ENCODE assay signal across 31 cellular contexts in genomic region chr10:44757551-44758205, GRCh38.
"Had no signal": no experiment of that assay in that cellular context is flagged by ENCODE, and none has a peak within 500 bp of the region (broad histone marks: within the 10 kb centered on the region; RNA-seq: fewer than 3 reads in every experiment).

No MANE protein-coding gene starts in this region.

- DNase-seq: activated CD4-positive, alpha-beta memory T cell treated with anti-CD3 and anti-CD28 coated beads for 36 hours; activated CD4-positive, alpha-beta T cell treated with anti-CD3 and anti-CD28 coated beads for 4 hours; activated CD4-positive, alpha-beta T cell treated with anti-CD3 and anti-CD28 coated beads, Interleukin-2, amount 50 U/mL, for 1 hour; activated CD8-positive, alpha-beta memory T cell treated with anti-CD3 and anti-CD28 coated beads, Interleukin-2, amount 50 U/mL, for 4 hours; activated gamma-delta T cell treated with Interleukin-2 at 50 U/mL for 16 hours; activated naive CD4-positive, alpha-beta T cell treated with anti-CD3 and anti-CD28 coated beads for 36 hours; activated T-cell treated with anti-CD3 and anti-CD28 coated beads for 4 hours; activated T-cell treated with anti-CD3 and anti-CD28 coated beads, Interleukin-2, amount 50 U/mL, for 4 hours; adrenal gland; body of pancreas; NCI-H1105; NCI-H1417 treated with DMSO at 0.1 percent for 48 hours; NCI-H187 treated with DMSO at 0.1 percent for 48 hours; NCI-H2081; NCI-H2171 treated with DMSO at 0.1 percent for 48 hours; NCI-H226; NCI-H446 treated with DMSO at 0.1 percent for 48 hours; NCI-H524; NCI-H69; SHP77; SJCRH30 had no signal

- H3K36me3 ChIP-seq: adrenal gland, SJCRH30 had no signal

- H3K4me3 ChIP-seq: adrenal gland, body of pancreas, K562, SJCRH30, SK-N-MC had no signal

- H3K4me1 ChIP-seq: SJCRH30 had no signal

- H3K36me3 Mint-ChIP-seq: activated CD4-positive, alpha-beta memory T cell treated with anti-CD3 and anti-CD28 coated beads for 36 hours; activated naive CD4-positive, alpha-beta T cell treated with anti-CD3 and anti-CD28 coated beads, Interleukin-2, amount 50 U/mL, for 72 hours; WTC11 had no signal

- H3K9me3 Mint-ChIP-seq: activated CD4-positive, alpha-beta memory T cell treated with anti-CD3 and anti-CD28 coated beads for 36 hours; activated naive CD4-positive, alpha-beta T cell treated with anti-CD3 and anti-CD28 coated beads for 36 hours; activated naive CD4-positive, alpha-beta T cell treated with anti-CD3 and anti-CD28 coated beads, Interleukin-2, amount 50 U/mL, for 72 hours; activated T-cell treated with anti-CD3 and anti-CD28 coated beads, Interleukin-2, amount 50 U/mL, for 4 hours; activated T-helper 1 cell treated with anti-CD3 and anti-CD28 coated beads, Interleukin-12 subunit alpha, Interleukin-12 subunit beta, Interleukin-2, Interleukin-4 antibody, amounts not matched to agents 30 ng/mL and 10 ng/mL and 1 ng/mL, durations not matched to agents 14 hours and 24 hours and 36 hours had no signal

- H3K27me3 Mint-ChIP-seq: activated CD4-positive, alpha-beta memory T cell treated with anti-CD3 and anti-CD28 coated beads for 36 hours had no signal

- H3K9me3 ChIP-seq: adrenal gland, body of pancreas, SJCRH30 had no signal

- H3K27me3 ChIP-seq: adrenal gland, body of pancreas, SJCRH30 had no signal

- FAIRE-seq: astrocyte, bronchial epithelial cell, K562, TTC549 had no signal

- ATAC-seq: activated CD4-positive, CD25-positive, alpha-beta regulatory T cell treated with anti-CD3 and anti-CD28 coated beads, Interleukin-2, amount 50 U/mL, for 24 hours; activated naive CD4-positive, alpha-beta T cell treated with anti-CD3 and anti-CD28 coated beads, Interleukin-2, amount 50 U/mL, for 72 hours; activated T-cell treated with anti-CD3 and anti-CD28 coated beads, Interleukin-2, amount 50 U/mL, for 4 hours; body of pancreas; K562; Panc1; WTC11 had no signal

- H3K4me3 Mint-ChIP-seq: activated CD4-positive, alpha-beta memory T cell treated with anti-CD3 and anti-CD28 coated beads for 36 hours; activated naive CD4-positive, alpha-beta T cell treated with anti-CD3 and anti-CD28 coated beads for 36 hours; activated T-cell treated with anti-CD3 and anti-CD28 coated beads, Interleukin-2, amount 50 U/mL, for 4 hours; activated T-helper 1 cell treated with anti-CD3 and anti-CD28 coated beads, Interleukin-12 subunit alpha, Interleukin-12 subunit beta, Interleukin-2, Interleukin-4 antibody, amounts not matched to agents 30 ng/mL and 10 ng/mL and 1 ng/mL, durations not matched to agents 14 hours and 24 hours and 36 hours; WTC11 had no signal

- H3K27ac Mint-ChIP-seq: activated CD4-positive, alpha-beta memory T cell treated with anti-CD3 and anti-CD28 coated beads for 36 hours; activated naive CD4-positive, alpha-beta T cell treated with anti-CD3 and anti-CD28 coated beads for 36 hours; activated naive CD4-positive, alpha-beta T cell treated with anti-CD3 and anti-CD28 coated beads, Interleukin-2, amount 50 U/mL, for 72 hours; activated T-helper 1 cell treated with anti-CD3 and anti-CD28 coated beads, Interleukin-12 subunit alpha, Interleukin-12 subunit beta, Interleukin-2, Interleukin-4 antibody, amounts not matched to agents 30 ng/mL and 10 ng/mL and 1 ng/mL, durations not matched to agents 14 hours and 24 hours and 36 hours; WTC11 had no signal

- H3K27ac ChIP-seq: adrenal gland, body of pancreas, SJCRH30, SK-N-MC had no signal
